Comparison of ENCODE assay signal across 2 cellular contexts in genomic region chr2:219034823-219035222, GRCh38.
TF ChIP-seq lines count a peak whose summit lies in the region.

No MANE protein-coding gene starts in this region.

TF ChIP-seq in GM23338, 12 proteins besides CTCF, POLR2A, EP300 and RAD21 (continued from another document):
- TF ChIP-seq, protein P1, sequence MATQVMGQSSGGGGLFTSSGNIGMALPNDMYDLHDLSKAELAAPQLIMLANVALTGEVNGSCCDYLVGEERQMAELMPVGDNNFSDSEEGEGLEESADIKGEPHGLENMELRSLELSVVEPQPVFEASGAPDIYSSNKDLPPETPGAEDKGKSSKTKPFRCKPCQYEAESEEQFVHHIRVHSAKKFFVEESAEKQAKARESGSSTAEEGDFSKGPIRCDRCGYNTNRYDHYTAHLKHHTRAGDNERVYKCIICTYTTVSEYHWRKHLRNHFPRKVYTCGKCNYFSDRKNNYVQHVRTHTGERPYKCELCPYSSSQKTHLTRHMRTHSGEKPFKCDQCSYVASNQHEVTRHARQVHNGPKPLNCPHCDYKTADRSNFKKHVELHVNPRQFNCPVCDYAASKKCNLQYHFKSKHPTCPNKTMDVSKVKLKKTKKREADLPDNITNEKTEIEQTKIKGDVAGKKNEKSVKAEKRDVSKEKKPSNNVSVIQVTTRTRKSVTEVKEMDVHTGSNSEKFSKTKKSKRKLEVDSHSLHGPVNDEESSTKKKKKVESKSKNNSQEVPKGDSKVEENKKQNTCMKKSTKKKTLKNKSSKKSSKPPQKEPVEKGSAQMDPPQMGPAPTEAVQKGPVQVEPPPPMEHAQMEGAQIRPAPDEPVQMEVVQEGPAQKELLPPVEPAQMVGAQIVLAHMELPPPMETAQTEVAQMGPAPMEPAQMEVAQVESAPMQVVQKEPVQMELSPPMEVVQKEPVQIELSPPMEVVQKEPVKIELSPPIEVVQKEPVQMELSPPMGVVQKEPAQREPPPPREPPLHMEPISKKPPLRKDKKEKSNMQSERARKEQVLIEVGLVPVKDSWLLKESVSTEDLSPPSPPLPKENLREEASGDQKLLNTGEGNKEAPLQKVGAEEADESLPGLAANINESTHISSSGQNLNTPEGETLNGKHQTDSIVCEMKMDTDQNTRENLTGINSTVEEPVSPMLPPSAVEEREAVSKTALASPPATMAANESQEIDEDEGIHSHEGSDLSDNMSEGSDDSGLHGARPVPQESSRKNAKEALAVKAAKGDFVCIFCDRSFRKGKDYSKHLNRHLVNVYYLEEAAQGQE (IDR thresholded peaks at IDR 0.05; ENCODE audit: unreplicated experiment), result no peak
- TF ChIP-seq STAT1 (IDR thresholded peaks at IDR 0.05; ENCODE audit: unreplicated experiment) (no peak), ZNF331 (CRISPR knock-in tag; IDR thresholded peaks at IDR 0.05; ENCODE audit: low read depth) (no peak), ZNF462 (CRISPR knock-in tag; IDR thresholded peaks at IDR 0.05) (no peak)
TF ChIP-seq in GM23338: peak in this region for 0.

TF ChIP-seq in WTC11, 78 proteins besides CTCF, POLR2A, EP300 and RAD21 (continued from another document):
- no peak for TF ChIP-seq ATF2 (CRISPR knock-in tag; IDR thresholded peaks at IDR 0.05; ENCODE audit: borderline replicate concordance, low read depth)
- TF ChIP-seq MXD4 (CRISPR knock-in tag; IDR thresholded peaks at IDR 0.05; ENCODE audit: borderline replicate concordance), result no peak
- no peak for TF ChIP-seq ZNF512 (CRISPR knock-in tag; IDR thresholded peaks at IDR 0.05; ENCODE audit: borderline replicate concordance)
- TF ChIP-seq NFYB (CRISPR knock-in tag; conservative IDR thresholded peaks at IDR 0.05; ENCODE audit: low read depth), result no peak
- no peak for TF ChIP-seq OVOL2 (CRISPR knock-in tag; IDR thresholded peaks at IDR 0.05; ENCODE audit: borderline replicate concordance)
- TF ChIP-seq E2F1 (CRISPR knock-in tag; IDR thresholded peaks at IDR 0.05), result no peak
- TF ChIP-seq, protein P2, sequence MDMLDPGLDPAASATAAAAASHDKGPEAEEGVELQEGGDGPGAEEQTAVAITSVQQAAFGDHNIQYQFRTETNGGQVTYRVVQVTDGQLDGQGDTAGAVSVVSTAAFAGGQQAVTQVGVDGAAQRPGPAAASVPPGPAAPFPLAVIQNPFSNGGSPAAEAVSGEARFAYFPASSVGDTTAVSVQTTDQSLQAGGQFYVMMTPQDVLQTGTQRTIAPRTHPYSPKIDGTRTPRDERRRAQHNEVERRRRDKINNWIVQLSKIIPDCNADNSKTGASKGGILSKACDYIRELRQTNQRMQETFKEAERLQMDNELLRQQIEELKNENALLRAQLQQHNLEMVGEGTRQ (CRISPR knock-in tag; IDR thresholded peaks at IDR 0.05), result no peak
- TF ChIP-seq FOXK1 (CRISPR knock-in tag; IDR thresholded peaks at IDR 0.05), result no peak
TF ChIP-seq in WTC11: peak in this region for 0.
